Comparison of ENCODE assay signal across 8 cellular contexts in the genomic region with DNA sequence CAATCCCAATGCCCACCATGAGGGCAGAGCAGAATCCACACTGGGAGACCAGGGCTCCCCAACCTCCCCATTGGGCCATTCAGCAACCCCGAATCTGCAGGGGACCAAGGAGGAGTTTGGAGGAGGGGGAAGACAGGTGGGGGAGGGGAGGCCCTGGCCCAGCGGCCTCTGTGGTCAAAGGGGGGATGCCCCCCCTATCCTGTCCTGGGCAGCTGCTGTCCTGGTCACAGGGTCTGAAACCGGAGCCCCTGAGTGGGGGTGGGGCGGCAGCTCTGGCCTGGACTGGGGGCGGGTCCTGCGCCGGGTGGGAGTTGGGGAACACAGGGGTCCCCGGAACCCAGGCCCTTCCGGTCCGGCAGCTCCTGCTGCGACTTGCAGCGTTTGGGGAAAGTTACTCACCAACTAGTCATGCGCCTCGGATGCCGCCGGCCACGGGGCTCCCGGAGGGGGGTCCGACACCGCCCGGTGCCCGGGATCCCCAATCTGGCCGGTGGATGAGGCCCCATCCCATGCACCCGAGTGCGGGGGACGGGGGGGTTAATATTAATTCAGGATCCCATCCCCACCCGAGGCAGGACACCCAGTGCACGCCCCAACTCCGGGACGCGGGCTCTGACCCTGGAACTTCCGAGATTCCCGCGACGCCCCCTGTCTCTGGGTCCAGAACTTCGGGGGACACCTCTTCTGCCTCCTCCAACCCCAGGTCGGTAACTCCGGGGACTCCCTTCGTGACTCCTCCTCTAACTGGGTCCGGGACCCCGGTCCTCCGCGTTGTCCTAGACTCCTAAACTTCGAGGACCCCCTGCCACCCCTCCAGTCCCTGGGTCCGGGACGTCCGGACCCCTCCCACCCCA. TPM values are rescaled to one million over a fixed set of nuclear protein-coding genes. Genes with fewer than 3 reads are reported as not detected.
DNase-seq lines count a peak whose midpoint lies in the region; ATAC-seq and TF ChIP-seq lines count a peak whose summit lies in the region.

No MANE protein-coding gene starts in this region.

- H3K4me3 ChIP-seq in ACC112 (ENCODE audit: low read depth, low read length), result peak overlapping the region; percentile 93
- peak overlapping the region; percentile 81 for H3K4me3 ChIP-seq in parathyroid adenoma (ENCODE audit: low read depth, low read length)

- H3K4me1 ChIP-seq in ACC112 (ENCODE audit: control insufficient read depth, insufficient read depth, low read length, unreplicated experiment) (no peaks in the 10 kb centered on the region), parathyroid adenoma (peaks cover 7% of the 10 kb centered on the region)

- H2AFZ ChIP-seq in ACC112 (ENCODE audit: low read length, unreplicated experiment) (no peak overlapping the region), parathyroid adenoma (peak overlapping the region; percentile 84)

- H3K27ac Mint-ChIP-seq in activated naive CD8-positive, alpha-beta T cell treated with anti-CD3 and anti-CD28 coated beads, Interleukin-2, amount 10 ng/mL, durations not matched to agents 7 days and 5 days, result no peak overlapping the region

- peaks cover 20% of the 10 kb centered on the region for H3K79me2 ChIP-seq in ACC112 (ENCODE audit: control insufficient read depth, insufficient read depth, low read length, unreplicated experiment)
- peaks cover 2% of the 10 kb centered on the region for H3K79me2 ChIP-seq in parathyroid adenoma

- peaks cover 5% of the 10 kb centered on the region for H3K4me1 Mint-ChIP-seq in activated naive CD8-positive, alpha-beta T cell treated with anti-CD3 and anti-CD28 coated beads, Interleukin-2, amount 10 ng/mL, durations not matched to agents 7 days and 5 days

- H3K4me3 Mint-ChIP-seq in activated naive CD8-positive, alpha-beta T cell treated with anti-CD3 and anti-CD28 coated beads, Interleukin-2, amount 10 ng/mL, durations not matched to agents 7 days and 5 days, result peak overlapping the region; percentile 70

- peaks cover 51% of the 10 kb centered on the region for H3K27me3 Mint-ChIP-seq in activated naive CD8-positive, alpha-beta T cell treated with anti-CD3 and anti-CD28 coated beads, Interleukin-2, amount 10 ng/mL, durations not matched to agents 7 days and 5 days

- H3K27me3 ChIP-seq in ACC112 (ENCODE audit: insufficient read depth, low read length), result no peaks in the 10 kb centered on the region
- no peaks in the 10 kb centered on the region for H3K27me3 ChIP-seq in parathyroid adenoma (ENCODE audit: control insufficient read depth, insufficient read depth, low read length)

- intact Hi-C loops in left ventricle myocardium superior (cut with micrococcal nuclease), result no loop called here

- no peaks in the 10 kb centered on the region for H3K9me3 Mint-ChIP-seq in activated naive CD8-positive, alpha-beta T cell treated with anti-CD3 and anti-CD28 coated beads, Interleukin-2, amount 10 ng/mL, durations not matched to agents 7 days and 5 days

- H3K9ac ChIP-seq in parathyroid adenoma, result no peak overlapping the region

- H3K36me3 ChIP-seq in ACC112 (ENCODE audit: insufficient read depth, low read length), result no peaks in the 10 kb centered on the region
- H3K36me3 ChIP-seq in parathyroid adenoma (ENCODE audit: control insufficient read depth, insufficient read depth, low read length), result no peaks in the 10 kb centered on the region

- peak; percentile 56 for DNase-seq in HK-2 (ENCODE audit: unreplicated experiment)
- DNase-seq in activated naive CD8-positive, alpha-beta T cell treated with anti-CD3 and anti-CD28 coated beads, Interleukin-2, amount 10 ng/mL, durations not matched to agents 7 days and 5 days, result peak; percentile 38
- peak; percentile 61 for DNase-seq in left ventricle myocardium superior
- DNase-seq in SKM-1 (lab: John Stamatoyannopoulos, UW; ENCODE audit: unreplicated experiment), result no peak

- no peak overlapping the region; the same call in 1 of the 2 replicates for H3K27ac ChIP-seq in ACC112 (ENCODE audit: low read depth, low read length)
- H3K27ac ChIP-seq in parathyroid adenoma, result no peak overlapping the region

- no peaks in the 10 kb centered on the region for H3K9me3 ChIP-seq in parathyroid adenoma (ENCODE audit: control insufficient read depth, low read length)

- ATAC-seq in activated naive CD8-positive, alpha-beta T cell treated with anti-CD3 and anti-CD28 coated beads, Interleukin-2, amount 10 ng/mL, durations not matched to agents 7 days and 5 days (ENCODE audit: low read depth), result no peak
- peak; percentile 43 for ATAC-seq in left ventricle myocardium superior
- ATAC-seq in HG02938 (IDR thresholded peaks at IDR 0.05; ENCODE audit: unreplicated experiment), result no peak
- ATAC-seq in GM18867 (IDR thresholded peaks at IDR 0.05; ENCODE audit: unreplicated experiment), result no peak

- H3K4me2 ChIP-seq in parathyroid adenoma (ENCODE audit: low read length), result peak overlapping the region; percentile 96

- TF ChIP-seq CTCF in parathyroid adenoma (IDR thresholded peaks at IDR 0.05), result no peak

- no peaks in the 10 kb centered on the region for H3K36me3 Mint-ChIP-seq in activated naive CD8-positive, alpha-beta T cell treated with anti-CD3 and anti-CD28 coated beads, Interleukin-2, amount 10 ng/mL, durations not matched to agents 7 days and 5 days

- POLR2A ChIA-PET in activated naive CD8-positive, alpha-beta T cell treated with anti-CD3 and anti-CD28 coated beads, Interleukin-2, amount 10 ng/mL, durations not matched to agents 7 days and 5 days (lab: Charles Lee), result no interaction called here

RNA-seq across cellular contexts. Expression of a gene that starts 0.9 kb away (rescaled TPM):
- 1 to 10 TPM in 1 of 2 experiments, under 1 TPM in 1; 0.67 to 1.1 TPM for total RNA-seq in activated naive CD8-positive, alpha-beta T cell treated with anti-CD3 and anti-CD28 coated beads, Interleukin-2, amount 10 ng/mL, durations not matched to agents 7 days and 5 days
- total RNA-seq in left ventricle myocardium superior, result 10.4 TPM

RNA-seq across cellular contexts. Expression of a gene that starts 20.6 kb away (rescaled TPM):
- total RNA-seq in activated naive CD8-positive, alpha-beta T cell treated with anti-CD3 and anti-CD28 coated beads, Interleukin-2, amount 10 ng/mL, durations not matched to agents 7 days and 5 days, result 10 to 100 TPM; 42.3 to 42.8 TPM
- 22.2 TPM for total RNA-seq in left ventricle myocardium superior

RNA-seq across cellular contexts. Expression of a gene that starts 21.0 kb away (rescaled TPM):
- total RNA-seq in activated naive CD8-positive, alpha-beta T cell treated with anti-CD3 and anti-CD28 coated beads, Interleukin-2, amount 10 ng/mL, durations not matched to agents 7 days and 5 days, result 100 to 1,000 TPM; 209 to 213 TPM
- 140 TPM for total RNA-seq in left ventricle myocardium superior

RNA-seq across cellular contexts. Expression of a gene that starts 44.2 kb away (rescaled TPM):
- not detected for total RNA-seq in activated naive CD8-positive, alpha-beta T cell treated with anti-CD3 and anti-CD28 coated beads, Interleukin-2, amount 10 ng/mL, durations not matched to agents 7 days and 5 days
- 0.42 TPM for total RNA-seq in left ventricle myocardium superior
